Comparison of ENCODE assay signal across 13 cellular contexts in genomic region chr14:60509438-60510253, GRCh38. TPM values are rescaled to one million over a fixed set of nuclear protein-coding genes. Genes with fewer than 3 reads are reported as not detected.
DNase-seq lines count a peak whose midpoint lies in the region; ATAC-seq, FAIRE-seq and TF ChIP-seq lines count a peak whose summit lies in the region.
"Had no signal": no experiment of that assay in that cellular context is flagged by ENCODE, and none has a peak within 500 bp of the region (broad histone marks: within the 10 kb centered on the region; RNA-seq: fewer than 3 reads in every experiment).

No MANE protein-coding gene starts in this region.

- FAIRE-seq in HTR-8/SVneo (lab: Jason Lieb, UNC), result peak; percentile 96

- no peaks in the 10 kb centered on the region for H3K36me3 ChIP-seq in testis (ENCODE audit: low read depth, missing control alignments)
- H3K36me3 ChIP-seq: HAP-1 had no signal

- TF ChIP-seq POLR2A in testis (IDR thresholded peaks at IDR 0.05), result no peak

- no peak for TF ChIP-seq CTCF in testis (IDR thresholded peaks at IDR 0.05)

- H3K27me3 ChIP-seq in testis, result no peaks in the 10 kb centered on the region

- DNase-seq in COLO668 (lab: John Stamatoyannopoulos, UW; ENCODE audit: unreplicated experiment) (peak; percentile 76), HTR-8/SVneo (ENCODE audit: insufficient read length, low spot score) (no peak), testis (no peak)
- DNase-seq in activated naive CD8-positive, alpha-beta T cell treated with anti-CD3 and anti-CD28 coated beads for 36 hours, result no peak
- DNase-seq in naive thymus-derived CD8-positive, alpha-beta T cell, result no peak
- DNase-seq: activated gamma-delta T cell, MM.1S had no signal

- ATAC-seq in naive thymus-derived CD8-positive, alpha-beta T cell, result no peak
- ATAC-seq in GM19395 (IDR thresholded peaks at IDR 0.05; ENCODE audit: unreplicated experiment), result no peak
- ATAC-seq in GM21423 (IDR thresholded peaks at IDR 0.05; ENCODE audit: unreplicated experiment), result no peak
- ATAC-seq in HG03175 (IDR thresholded peaks at IDR 0.05; ENCODE audit: unreplicated experiment), result no peak

- no peaks in the 10 kb centered on the region for H3K9me3 ChIP-seq in testis
- H3K9me3 ChIP-seq: HAP-1 had no signal

- H3K27ac Mint-ChIP-seq in activated naive CD8-positive, alpha-beta T cell treated with anti-CD3 and anti-CD28 coated beads for 36 hours, result no peak overlapping the region
- peak overlapping the region in 1 of 10 donors; percentile 70 for H3K27ac Mint-ChIP-seq in naive thymus-derived CD8-positive, alpha-beta T cell

- no peak overlapping the region for H3K27ac ChIP-seq in testis

- H3K4me1 Mint-ChIP-seq in activated naive CD8-positive, alpha-beta T cell treated with anti-CD3 and anti-CD28 coated beads for 36 hours, result peaks cover 15% of the 10 kb centered on the region
- peaks cover 7 to 34% (median 26%) of the 10 kb centered on the region in 4 donors for H3K4me1 Mint-ChIP-seq in naive thymus-derived CD8-positive, alpha-beta T cell

- peaks cover 95% of the 10 kb centered on the region for H3K27me3 Mint-ChIP-seq in activated naive CD8-positive, alpha-beta T cell treated with anti-CD3 and anti-CD28 coated beads for 36 hours
- H3K27me3 Mint-ChIP-seq in naive thymus-derived CD8-positive, alpha-beta T cell, result peaks cover 40 to 93% (median 73%) of the 10 kb centered on the region in 5 donors

- POLR2A ChIA-PET in naive thymus-derived CD8-positive, alpha-beta T cell (lab: Charles Lee), result no interaction called here

- intact Hi-C loops in testis (cut with DNase I; ENCODE audit: low total_unique reads), result no loop called here

- WGBS in testis, 2 donors, result 2 to 5% methylated on average over 4 to 55 of the region's 58 CpGs

- H3K4me3 ChIP-seq in testis, result peak overlapping the region in 1 of 2 donors; percentile 39
- H3K4me3 ChIP-seq: HAP-1 had no signal

- peak overlapping the region; percentile 40 for H3K4me3 Mint-ChIP-seq in activated naive CD8-positive, alpha-beta T cell treated with anti-CD3 and anti-CD28 coated beads for 36 hours
- H3K4me3 Mint-ChIP-seq in naive thymus-derived CD8-positive, alpha-beta T cell, result peak overlapping the region in 8 of 10 donors; percentile 32 to 66 (median 52)

- H3K36me3 Mint-ChIP-seq in activated naive CD8-positive, alpha-beta T cell treated with anti-CD3 and anti-CD28 coated beads for 36 hours, result no peaks in the 10 kb centered on the region
- H3K36me3 Mint-ChIP-seq in naive thymus-derived CD8-positive, alpha-beta T cell, result peaks cover 0 to 11% (median 4%) of the 10 kb centered on the region in 3 donors

- peaks cover 5% of the 10 kb centered on the region for H3K4me1 ChIP-seq in testis
- H3K4me1 ChIP-seq: HAP-1 had no signal

- H3K9me3 Mint-ChIP-seq in activated naive CD8-positive, alpha-beta T cell treated with anti-CD3 and anti-CD28 coated beads for 36 hours, result no peaks in the 10 kb centered on the region
- peaks cover 0 to 11% (median 0%) of the 10 kb centered on the region in 9 donors for H3K9me3 Mint-ChIP-seq in naive thymus-derived CD8-positive, alpha-beta T cell

RNA-seq across cellular contexts. Expression of gene SIX6, which starts 0.7 kb away (rescaled TPM):
- not detected for total RNA-seq in activated naive CD8-positive, alpha-beta T cell treated with anti-CD3 and anti-CD28 coated beads for 36 hours
- not detected for total RNA-seq in naive thymus-derived CD8-positive, alpha-beta T cell
- not detected for polyA plus RNA-seq in naive thymus-derived CD8-positive, alpha-beta T cell
- under 1 TPM; 0.31 to 0.39 TPM for total RNA-seq in testis
- 0.17 TPM for polyA plus RNA-seq in testis (ENCODE audit: insufficient read depth, low read depth, low replicate concordance)
- total RNA-seq: T-helper 2 cell treated with Interferon-gamma antibody and Interleukin-4, amounts not matched to agents 100 ng/mL and 5 ng/mL, for 36 hours; urinary bladder had no signal
- polyA plus RNA-seq: urinary bladder had no signal

RNA-seq across cellular contexts. Expression of gene C14orf39, which starts 23.8 kb away (rescaled TPM):
- not detected for total RNA-seq in activated naive CD8-positive, alpha-beta T cell treated with anti-CD3 and anti-CD28 coated beads for 36 hours
- total RNA-seq in naive thymus-derived CD8-positive, alpha-beta T cell, result not detected
- not detected for polyA plus RNA-seq in naive thymus-derived CD8-positive, alpha-beta T cell
- 10 to 100 TPM; 12.1 to 12.9 TPM for total RNA-seq in testis
- polyA plus RNA-seq in testis (ENCODE audit: insufficient read depth, low read depth, low replicate concordance), result 9.5 TPM
- total RNA-seq: T-helper 2 cell treated with Interferon-gamma antibody and Interleukin-4, amounts not matched to agents 100 ng/mL and 5 ng/mL, for 36 hours had no signal

Comparison
In these comparisons a context has a peak if more than half of its experiments do, and no peak if none do; other contexts are left out.
1. RNA of gene C14orf39, which starts 23.8 kb away (total RNA-seq): 12.1 to 12.9 TPM in testis; not detected in activated naive CD8-positive, alpha-beta T cell treated with anti-CD3 and anti-CD28 coated beads for 36 hours and not detected in naive thymus-derived CD8-positive, alpha-beta T cell; every median in the first group is over 10 times any median in the second.